Comparison of ENCODE assay signal across 31 cellular contexts in the genomic region with DNA sequence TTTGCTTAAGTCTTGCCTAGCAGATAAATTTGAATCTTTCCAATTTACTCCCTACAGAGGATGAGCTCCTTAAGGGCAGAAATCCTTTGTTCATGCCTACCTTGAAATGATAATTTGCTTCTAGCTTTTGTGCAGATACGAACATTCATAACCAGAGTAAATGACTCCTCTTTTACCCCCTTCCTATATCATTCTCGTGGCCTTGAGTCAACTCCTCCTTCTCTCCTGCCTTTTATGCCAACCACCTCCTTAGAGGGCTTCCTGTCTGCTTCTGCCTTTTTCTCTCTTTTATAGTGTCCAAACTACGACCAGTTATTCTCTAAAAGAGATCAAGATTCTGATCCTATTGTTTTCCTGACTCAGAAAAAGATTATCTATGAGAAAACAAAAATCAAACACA. TPM values are rescaled to one million over a fixed set of nuclear protein-coding genes. Genes with fewer than 3 reads are reported as not detected.
"Had no signal": no experiment of that assay in that cellular context is flagged by ENCODE, and none has a peak within 500 bp of the region (broad histone marks: within the 10 kb centered on the region; RNA-seq: fewer than 3 reads in every experiment).

No MANE protein-coding gene starts in this region.

- H3K27ac ChIP-seq: brain microvascular endothelial cell, coronary artery, dorsolateral prefrontal cortex, esophagus muscularis mucosa, foreskin keratinocyte, gastroesophageal sphincter had no signal

- H3K36me3 ChIP-seq: brain microvascular endothelial cell, gastroesophageal sphincter had no signal

- H3K27me3 ChIP-seq: brain microvascular endothelial cell, dorsolateral prefrontal cortex, esophagus muscularis mucosa, foreskin keratinocyte, gastroesophageal sphincter, heart right ventricle had no signal

- DNase-seq: activated CD4-positive, alpha-beta memory T cell treated with anti-CD3 and anti-CD28 coated beads for 36 hours; activated CD4-positive, alpha-beta T cell treated with anti-CD3 and anti-CD28 coated beads for 36 hours; activated CD4-positive, alpha-beta T cell treated with anti-CD3 and anti-CD28 coated beads, Interleukin-2, amount 10 ng/mL, durations not matched to agents 24 days and 14 days; activated CD4-positive, CD25-positive, alpha-beta regulatory T cell; activated CD4-positive, CD25-positive, alpha-beta regulatory T cell treated with anti-CD3 and anti-CD28 coated beads, Interleukin-2, amount 50 U/mL, for 72 hours; activated CD8-positive, alpha-beta memory T cell treated with anti-CD3 and anti-CD28 coated beads, Interleukin-2, amount 10 ng/mL, durations not matched to agents 7 days and 5 days; activated CD8-positive, alpha-beta memory T cell treated with anti-CD3 and anti-CD28 coated beads, Interleukin-2, amount 50 U/mL, for 4 hours; activated CD8-positive, alpha-beta T cell treated with anti-CD3 and anti-CD28 coated beads, Interleukin-2, amount 10 ng/mL, durations not matched to agents 7 days and 5 days; activated effector memory CD4-positive, alpha-beta T cell treated with Interleukin-2 at 50 U/mL for 16 hours; activated gamma-delta T cell treated with Interleukin-2 at 50 U/mL for 16 hours; activated naive CD4-positive, alpha-beta T cell treated with anti-CD3 and anti-CD28 coated beads, Interleukin-2, amount 50 U/mL, for 16 hours; activated naive CD4-positive, alpha-beta T cell treated with Interleukin-2 at 50 U/mL for 16 hours; activated T-cell treated with anti-CD3 and anti-CD28 coated beads, Interleukin-2, amount 50 U/mL, for 24 hours; amniotic stem cell; anterior cingulate cortex; brain microvascular endothelial cell; dorsolateral prefrontal cortex; effector memory CD4-positive, alpha-beta T cell; endodermal cell; erythroblast; foreskin keratinocyte; heart right ventricle; T-helper 2 cell had no signal

- H3K4me3 ChIP-seq: coronary artery, dorsolateral prefrontal cortex, esophagus muscularis mucosa, gastroesophageal sphincter, heart right ventricle had no signal

- ATAC-seq: activated CD4-positive, alpha-beta T cell treated with anti-CD3 and anti-CD28 coated beads for 36 hours; activated CD8-positive, alpha-beta memory T cell treated with anti-CD3 and anti-CD28 coated beads, Interleukin-2, amount 10 ng/mL, durations not matched to agents 7 days and 5 days; activated CD8-positive, alpha-beta T cell treated with anti-CD3 and anti-CD28 coated beads, Interleukin-2, amount 10 ng/mL, durations not matched to agents 7 days and 5 days; activated T-helper 17 cell treated with anti-CD3 and anti-CD28 coated beads, Interleukin-2, amount 50 U/mL, for 72 hours; foreskin keratinocyte; gastroesophageal sphincter; heart right ventricle had no signal

- H3K4me1 ChIP-seq: esophagus muscularis mucosa, foreskin keratinocyte, gastroesophageal sphincter, heart right ventricle had no signal

- H3K9me3 ChIP-seq: esophagus muscularis mucosa, gastroesophageal sphincter, heart right ventricle had no signal

RNA-seq across cellular contexts. Expression of a gene that starts 36.4 kb away (rescaled TPM):
- total RNA-seq: activated CD4-positive, alpha-beta T cell treated with anti-CD3 and anti-CD28 coated beads for 36 hours; activated CD4-positive, alpha-beta T cell treated with anti-CD3 and anti-CD28 coated beads, Interleukin-2, amount 10 ng/mL, durations not matched to agents 24 days and 14 days; activated CD8-positive, alpha-beta memory T cell treated with anti-CD3 and anti-CD28 coated beads for 36 hours; activated CD8-positive, alpha-beta memory T cell treated with anti-CD3 and anti-CD28 coated beads, Interleukin-2, amount 10 ng/mL, durations not matched to agents 7 days and 5 days; activated CD8-positive, alpha-beta T cell treated with anti-CD3 and anti-CD28 coated beads, Interleukin-2, amount 10 ng/mL, durations not matched to agents 7 days and 5 days; bronchial epithelial cell; cerebellum; endodermal cell; foreskin keratinocyte; T-helper 1 cell treated with Interleukin-12 subunit alpha and Interleukin-12 subunit beta and Interleukin-4 antibody, amounts not matched to agents 30 ng/mL and 1 ng/mL, for 36 hours had no signal
